ENCODE assay signal across 20 cellular contexts in the genomic region with DNA sequence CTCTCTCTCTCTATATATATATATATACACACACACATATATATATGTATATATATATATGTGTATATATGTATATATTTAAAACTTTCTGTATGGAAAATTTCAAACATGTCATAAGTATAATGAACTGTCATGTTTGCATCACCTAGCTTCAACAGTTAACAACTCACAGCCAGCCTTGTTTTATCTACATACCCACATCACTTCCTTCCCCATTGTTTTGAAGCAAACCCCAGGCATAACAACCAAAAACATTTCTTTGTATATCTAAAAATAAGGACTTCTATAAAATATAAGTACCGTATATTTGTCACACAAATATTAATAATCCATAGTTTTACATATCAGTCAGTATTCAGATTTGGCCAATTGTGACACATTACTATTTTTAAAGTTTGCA. TPM values are rescaled to one million over a fixed set of nuclear protein-coding genes. Genes with fewer than 3 reads are reported as not detected.
A peak's percentile ranks its signal among the peaks of the same experiment; 100 is the strongest.
DNase-seq lines count a peak whose midpoint lies in the region; ATAC-seq, FAIRE-seq and TF ChIP-seq lines count a peak whose summit lies in the region.
"Had no signal": no experiment of that assay in that cellular context is flagged by ENCODE, and none has a peak within 500 bp of the region (broad histone marks: within the 10 kb centered on the region; RNA-seq: fewer than 3 reads in every experiment).

No MANE protein-coding gene starts in this region.

- no peak overlapping the region for H3K4me2 ChIP-seq in endothelial cell of umbilical vein (ENCODE audit: insufficient read depth, low read length)
- H3K4me2 ChIP-seq: KMS-11 had no signal

- H3K27ac ChIP-seq in endothelial cell of umbilical vein (ENCODE audit: insufficient read depth, low read depth, low read length) (peak overlapping the region; percentile 63), testis (no peak overlapping the region)
- H3K27ac ChIP-seq: KMS-11 had no signal

- H2AFZ ChIP-seq in endothelial cell of umbilical vein (ENCODE audit: low read depth, low read length) = no peak overlapping the region

- DNase-seq in activated naive CD8-positive, alpha-beta T cell treated with anti-CD3 and anti-CD28 coated beads for 36 hours = no peak
- DNase-seq in T-helper 17 cell (no peak), endothelial cell of umbilical vein (ENCODE audit: low read depth, low spot score) (peak; percentile 55), MCF 10A (ENCODE audit: unreplicated experiment) (no peak), testis (no peak), NCI-H2196 treated with DMSO at 0.1 percent for 48 hours (lab: John Stamatoyannopoulos, UW; ENCODE audit: unreplicated experiment) (no peak), D341Med (ENCODE audit: low spot score) (no peak)
- DNase-seq: 8988T; CD8-positive, alpha-beta T cell; DND-41; MG63; NCI-H1417; NCI-H1930; NCI-H774 had no signal

- peaks cover 9% of the 10 kb centered on the region for H3K36me3 Mint-ChIP-seq in activated naive CD8-positive, alpha-beta T cell
- H3K36me3 Mint-ChIP-seq in activated naive CD8-positive, alpha-beta T cell treated with anti-CD3 and anti-CD28 coated beads for 36 hours = peaks cover 29% of the 10 kb centered on the region
- H3K36me3 Mint-ChIP-seq in T-helper 17 cell (ENCODE audit: low read depth) (peaks cover 7% of the 10 kb centered on the region), MCF 10A (ENCODE audit: insufficient read depth, unreplicated experiment) (peaks cover 89% of the 10 kb centered on the region)

- POLR2A ChIA-PET in endothelial cell of umbilical vein (lab: Charles Lee) = no interaction called here
- POLR2A ChIA-PET in MCF 10A (lab: Yijun Ruan, JAX) = no interaction called here

- BruUV-seq in endothelial cell of umbilical vein (replicated peaks; lab: Mats Ljungman, UMichigan) (no TSS peak), MCF 10A (replicated peaks; lab: Mats Ljungman, UMichigan) (no TSS peak)

- no peaks in the 10 kb centered on the region for H3K9me3 Mint-ChIP-seq in activated naive CD8-positive, alpha-beta T cell (ENCODE audit: low read depth)
- H3K9me3 Mint-ChIP-seq in activated naive CD8-positive, alpha-beta T cell treated with anti-CD3 and anti-CD28 coated beads for 36 hours = no peaks in the 10 kb centered on the region
- no peaks in the 10 kb centered on the region for H3K9me3 Mint-ChIP-seq in MCF 10A (ENCODE audit: unreplicated experiment)
- H3K9me3 Mint-ChIP-seq: CD8-positive, alpha-beta T cell had no signal

- no peaks in the 10 kb centered on the region for H3K79me2 ChIP-seq in endothelial cell of umbilical vein (ENCODE audit: control insufficient read depth, insufficient read depth, low read length)

- no peaks in the 10 kb centered on the region for H3K27me3 ChIP-seq in endothelial cell of umbilical vein (ENCODE audit: control insufficient read depth in 2 of 2, insufficient read depth in 2 of 2, low read length in 2 of 2)
- H3K27me3 ChIP-seq in testis = no peaks in the 10 kb centered on the region
- H3K27me3 ChIP-seq: MG63 had no signal

- ATAC-seq in T-helper 17 cell = no peak
- ATAC-seq: CD8-positive, alpha-beta T cell; HepG2; Panc1 had no signal

- CTCF ChIA-PET in endothelial cell of umbilical vein (lab: Charles Lee) (interaction anchor here (0.7 to 1.5 kb wide), 3 partner anchors 8 to 182 kb away, joined by 3 to 4 read pairs (median 4); no protein-coding TSS in a partner anchor), MCF 10A (lab: Yijun Ruan, JAX) (interaction anchor here (0.6 to 1.3 kb wide), 3 partner anchors 11 to 211 kb away, joined by 3 to 4 read pairs (median 3); no protein-coding TSS in a partner anchor)

- peak overlapping the region; percentile 5 for H3K27ac Mint-ChIP-seq in activated naive CD8-positive, alpha-beta T cell
- H3K27ac Mint-ChIP-seq in activated naive CD8-positive, alpha-beta T cell treated with anti-CD3 and anti-CD28 coated beads for 36 hours = no peak overlapping the region
- H3K27ac Mint-ChIP-seq in T-helper 17 cell (peak overlapping the region; percentile 45), MCF 10A (ENCODE audit: low read depth, unreplicated experiment) (no peak overlapping the region)
- H3K27ac Mint-ChIP-seq: CD8-positive, alpha-beta T cell had no signal

- 89 to 95% methylated on average over 1 of the region's 1 CpG for WGBS in testis, 2 donors

- peaks cover 2 to 17% of the 10 kb centered on the region in 2 experiments for H3K36me3 ChIP-seq in endothelial cell of umbilical vein (ENCODE audit: control insufficient read depth in 2 of 2, extremely low read depth in 1 of 2, insufficient read depth in 2 of 2, low read length in 2 of 2)
- H3K36me3 ChIP-seq in testis (ENCODE audit: low read depth, missing control alignments) = no peaks in the 10 kb centered on the region

- H3K27me3 Mint-ChIP-seq in activated naive CD8-positive, alpha-beta T cell = no peaks in the 10 kb centered on the region
- no peaks in the 10 kb centered on the region for H3K27me3 Mint-ChIP-seq in activated naive CD8-positive, alpha-beta T cell treated with anti-CD3 and anti-CD28 coated beads for 36 hours
- no peaks in the 10 kb centered on the region for H3K27me3 Mint-ChIP-seq in T-helper 17 cell
- H3K27me3 Mint-ChIP-seq in MCF 10A (ENCODE audit: insufficient read depth, unreplicated experiment) = no peaks in the 10 kb centered on the region

- TF ChIP-seq POLR2A in endothelial cell of umbilical vein (IDR thresholded peaks at IDR 0.05; ENCODE audit: low read depth, low read length) (no peak), testis (IDR thresholded peaks at IDR 0.05) (no peak)

- H3K4me1 ChIP-seq in endothelial cell of umbilical vein (ENCODE audit: control insufficient read depth, extremely low read depth, insufficient read depth, low read length) (peaks cover 2% of the 10 kb centered on the region), testis (no peaks in the 10 kb centered on the region)

- no peaks in the 10 kb centered on the region for H4K20me1 ChIP-seq in endothelial cell of umbilical vein (replicated peaks; ENCODE audit: control insufficient read depth, extremely low read depth, insufficient read depth, low read length)

- H3K9me3 ChIP-seq in T-helper 17 cell (ENCODE audit: control insufficient read depth, low read length, poor library complexity, severe bottlenecking) (no peaks in the 10 kb centered on the region), endothelial cell of umbilical vein (replicated peaks; ENCODE audit: control insufficient read depth, insufficient read depth, low read length) (no peaks in the 10 kb centered on the region), testis (no peaks in the 10 kb centered on the region)
- H3K9me3 ChIP-seq: MG63 had no signal

- TF ChIP-seq CTCF in endothelial cell of umbilical vein (IDR thresholded peaks at IDR 0.05; ENCODE audit: extremely low read depth in 1 of 2, insufficient read depth in 1 of 2, low read depth in 1 of 2, low read length in 2 of 2) (no peak), MCF 10A (IDR thresholded peaks at IDR 0.05; ENCODE audit: unreplicated experiment) (no peak), testis (IDR thresholded peaks at IDR 0.05) (no peak)

- H3K4me3 ChIP-seq in endothelial cell of umbilical vein (replicated peaks in 1 of 3; ENCODE audit: insufficient read depth in 1 of 3, low read depth in 1 of 3, low read length in 3 of 3) (no peak overlapping the region), testis (no peak overlapping the region)
- H3K4me3 ChIP-seq: MG63 had no signal

- H3K4me3 Mint-ChIP-seq in activated naive CD8-positive, alpha-beta T cell = no peak overlapping the region
- no peak overlapping the region for H3K4me3 Mint-ChIP-seq in activated naive CD8-positive, alpha-beta T cell treated with anti-CD3 and anti-CD28 coated beads for 36 hours
- no peak overlapping the region for H3K4me3 Mint-ChIP-seq in T-helper 17 cell
- H3K4me3 Mint-ChIP-seq in MCF 10A (ENCODE audit: unreplicated experiment) = no peak overlapping the region
- H3K4me3 Mint-ChIP-seq: CD8-positive, alpha-beta T cell had no signal

- intact Hi-C loops in endothelial cell of umbilical vein (cut with micrococcal nuclease) = no loop called here
- intact Hi-C loops in MCF 10A (cut with micrococcal nuclease) = no loop called here
- intact Hi-C loops in testis (cut with DNase I; ENCODE audit: low total_unique reads) = no loop called here

- dilution Hi-C loops in endothelial cell of umbilical vein (cut with MboI; ENCODE audit: extremely low pct_ligation_motif_present, low sequenced_read_pairs) = no loop called here

- H3K9ac ChIP-seq in endothelial cell of umbilical vein (replicated peaks; ENCODE audit: extremely low read depth, insufficient read depth, low read length) = peak overlapping the region; percentile 42
- H3K9ac ChIP-seq: KMS-11 had no signal

- H3K9me1 ChIP-seq in endothelial cell of umbilical vein (replicated peaks; ENCODE audit: control insufficient read depth, extremely low read depth, insufficient read depth, low read length) = no peaks in the 10 kb centered on the region

- peak; percentile 42 for FAIRE-seq in endothelial cell of umbilical vein (lab: Jason Lieb, UNC)
- FAIRE-seq: GM12892, GM19239, HepG2 had no signal

- H3K4me1 Mint-ChIP-seq in activated naive CD8-positive, alpha-beta T cell (ENCODE audit: low read depth) = peaks cover 7% of the 10 kb centered on the region
- H3K4me1 Mint-ChIP-seq in activated naive CD8-positive, alpha-beta T cell treated with anti-CD3 and anti-CD28 coated beads for 36 hours = peaks cover 2% of the 10 kb centered on the region
- peaks cover 6% of the 10 kb centered on the region for H3K4me1 Mint-ChIP-seq in T-helper 17 cell
- no peaks in the 10 kb centered on the region for H3K4me1 Mint-ChIP-seq in MCF 10A (ENCODE audit: insufficient read depth, unreplicated experiment)

TF ChIP-seq in endothelial cell of umbilical vein, 7 proteins besides CTCF, POLR2A, EP300 and RAD21 (continues in another document):
- TF ChIP-seq POLR2AphosphoS5 (IDR thresholded peaks at IDR 0.05; ENCODE audit: insufficient read depth, low read depth, low read length) = no peak
- no peak for TF ChIP-seq MYC (IDR thresholded peaks at IDR 0.05; ENCODE audit: low read depth, low read length)
- TF ChIP-seq, protein P1, sequence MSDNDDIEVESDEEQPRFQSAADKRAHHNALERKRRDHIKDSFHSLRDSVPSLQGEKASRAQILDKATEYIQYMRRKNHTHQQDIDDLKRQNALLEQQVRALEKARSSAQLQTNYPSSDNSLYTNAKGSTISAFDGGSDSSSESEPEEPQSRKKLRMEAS (IDR thresholded peaks at IDR 0.05; ENCODE audit: insufficient read depth, insufficient read length) = no peak

RNA-seq across cellular contexts. Expression of a gene that starts 57.4 kb away (rescaled TPM):
- 100 to 1,000 TPM; 192 to 193 TPM for total RNA-seq in activated naive CD8-positive, alpha-beta T cell treated with anti-CD3 and anti-CD28 coated beads for 36 hours
- total RNA-seq in T-helper 17 cell (100 to 1,000 TPM; 141 to 169 TPM), endothelial cell of umbilical vein (164 and 184 TPM in 2 replicates), MCF 10A (2022) (194 TPM in 2 replicates), testis (100 to 1,000 TPM; 194 to 255 TPM)
- polyA plus RNA-seq in endothelial cell of umbilical vein (75.4 and 80.3 TPM in 2 replicates), testis (ENCODE audit: insufficient read depth, low read depth, low replicate concordance) (166 TPM)
- polyA plus RNA-seq in endothelial cell of umbilical vein (2011; cell fraction: cytosol; rRNA removed) = 85.3 and 89.0 TPM in 2 replicates
- 148 and 170 TPM in 2 replicates for polyA plus RNA-seq in endothelial cell of umbilical vein (2011; cell fraction: nucleus; rRNA removed)
- polyA plus RNA-seq in endothelial cell of umbilical vein (2012) = 81.9 and 128 TPM in 2 replicates
- 156 and 163 TPM in 2 replicates for polyA minus RNA-seq in endothelial cell of umbilical vein
- 110 TPM for polyA minus RNA-seq in endothelial cell of umbilical vein (2011; cell fraction: cytosol; rRNA and poly(A)+ RNA removed)
- polyA minus RNA-seq in endothelial cell of umbilical vein (2011; cell fraction: nucleus; rRNA and poly(A)+ RNA removed) = 225 and 323 TPM in 2 replicates

Comparison
In these comparisons a context has a peak if more than half of its experiments do, and no peak if none do; other contexts are left out.
1. H3K27ac Mint-ChIP-seq: peak in activated naive CD8-positive, alpha-beta T cell (single experiment) and T-helper 17 cell (single experiment); none in activated naive CD8-positive, alpha-beta T cell treated with anti-CD3 and anti-CD28 coated beads for 36 hours (single experiment) and MCF 10A (single experiment).